In the genomic region with DNA sequence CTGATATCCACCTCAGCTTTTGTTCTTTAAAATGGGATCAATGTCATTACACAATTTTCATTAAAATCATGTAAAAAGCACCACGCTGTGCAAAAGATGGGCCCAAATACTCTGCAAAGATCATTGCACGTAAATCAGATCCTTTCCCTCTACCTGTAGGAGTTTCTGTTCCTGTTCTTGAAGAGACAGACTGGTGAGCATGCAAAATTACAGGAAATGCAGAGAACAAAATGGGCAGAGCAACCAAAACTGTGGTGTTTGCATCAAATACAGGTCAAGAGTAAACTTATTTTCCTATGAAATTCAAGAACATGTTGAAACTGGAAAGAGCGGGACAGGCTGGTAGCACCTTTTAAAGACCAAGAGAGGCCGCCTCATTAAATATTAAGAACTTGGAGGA, we compare ENCODE assay signal across 15 cellular contexts.
DNase-seq lines count a peak whose midpoint lies in the region; ATAC-seq, FAIRE-seq and TF ChIP-seq lines count a peak whose summit lies in the region.
"Had no signal": no experiment of that assay in that cellular context is flagged by ENCODE, and none has a peak within 500 bp of the region (broad histone marks: within the 10 kb centered on the region; RNA-seq: fewer than 3 reads in every experiment).

No MANE protein-coding gene starts in this region.

- TF ChIP-seq EP300 in GM12878 (IDR thresholded peaks at IDR 0.05; ENCODE audit: borderline replicate concordance in 1 of 2, control insufficient read depth in 1 of 2, low read depth in 2 of 2, low read length in 2 of 2), result 0 out of 4 replicates have a peak, but pooled peaks of 1 of the 2 experiments have one; percentile 45

- H3K4me3 ChIP-seq in GM12878, result 0 out of 2 replicates have a peak overlapping the region, but pooled peaks have one; percentile 2

- no peaks in the 10 kb centered on the region for H3K9me3 ChIP-seq in GM12878 (replicated peaks; ENCODE audit: control insufficient read depth, insufficient read depth, low read length)

- peak overlapping the region; percentile 25; the same call in 1 of the 2 replicates for H3K4me2 ChIP-seq in GM12878 (ENCODE audit: control insufficient read depth, insufficient read depth)

- TF ChIP-seq CTCF in GM12878 (IDR thresholded peaks at IDR 0.05 in 2 of 3, conservative IDR thresholded peaks at IDR 0.05 in 1 of 3; ENCODE audit: control insufficient read depth in 2 of 3, extremely low read depth in 1 of 3, insufficient read depth in 1 of 3, low read depth in 3 of 3, low read length in 3 of 3), result no peak

- TF ChIP-seq RAD21 in GM12878 (IDR thresholded peaks at IDR 0.05; ENCODE audit: insufficient read depth, low read depth, low read length), result no peak

- SMC1A ChIA-PET in GM12878 (lab: Charles Lee; ENCODE audit: uncharacterized antibody, unreplicated experiment), result no interaction called here

- no peaks in the 10 kb centered on the region for H4K20me1 ChIP-seq in GM12878 (ENCODE audit: control insufficient read depth, insufficient read depth)

- intact Hi-C loops in GM12878 (cut with micrococcal nuclease; ENCODE audit: unreplicated experiment), result no loop called here

- RAD21 ChIA-PET in GM12878 (lab: Charles Lee; ENCODE audit: unreplicated experiment), result no interaction called here

- ATAC-seq in GM18873 (IDR thresholded peaks at IDR 0.05; ENCODE audit: low FRiP score, unreplicated experiment) (peak; percentile 98), GM21619 (IDR thresholded peaks at IDR 0.05; ENCODE audit: unreplicated experiment) (peak; percentile 98), HG03097 (IDR thresholded peaks at IDR 0.05; ENCODE audit: low FRiP score, unreplicated experiment) (peak; percentile 79), GM12878 (peak; percentile 93), HG03457 (IDR thresholded peaks at IDR 0.05; ENCODE audit: unreplicated experiment) (no peak)

- no peak overlapping the region for H2AFZ ChIP-seq in GM12878 (ENCODE audit: control insufficient read depth, low read depth, low read length)

- FAIRE-seq in GM12878 (lab: Jason Lieb, UNC) (peak; percentile 38), HTR-8/SVneo (lab: Jason Lieb, UNC) (no peak)
- FAIRE-seq: kidney had no signal

- TF ChIP-seq POLR2A in GM12878 (IDR thresholded peaks at IDR 0.05; ENCODE audit: low read depth, low read length), result no peak

- in situ Hi-C loops in GM12878 (cut with MboI), result no loop called here

- WGBS in GM12878 (ENCODE audit: insufficient coverage, insufficient replicate concordance, low lambda C conversion rate, missing lambda C conversion rate), result 4% methylated on average over 4 of the region's 4 CpGs

- peaks cover 10% of the 10 kb centered on the region for H3K4me1 ChIP-seq in GM12878 (ENCODE audit: control insufficient read depth, insufficient read depth, low read length)

- no peaks in the 10 kb centered on the region for H3K79me2 ChIP-seq in GM12878 (ENCODE audit: control insufficient read depth, insufficient read depth, low read length)

- DNase-seq in GM12878 (ENCODE audit: low read depth, low spot score) (peak; percentile 59), GM03348 (ENCODE audit: low spot score) (no peak), NCI-H128 (lab: John Stamatoyannopoulos, UW; ENCODE audit: unreplicated experiment) (no peak), HTR-8/SVneo (ENCODE audit: insufficient read length, low spot score) (no peak)
- DNase-seq: activated CD4-positive, CD25-positive, alpha-beta regulatory T cell; activated naive CD4-positive, alpha-beta T cell; COR-L47; IMR-90; kidney; NCI-H2029; stimulated activated naive CD4-positive, alpha-beta T cell treated with Interleukin-2 at 50 U/mL for 16 hours had no signal

- no peaks in the 10 kb centered on the region for H3K27me3 ChIP-seq in GM12878 (replicated peaks in 1 of 2; ENCODE audit: control insufficient read depth in 2 of 2, insufficient read depth in 2 of 2, low read length in 1 of 2)

- no peak overlapping the region for H3K9ac ChIP-seq in GM12878 (ENCODE audit: control insufficient read depth, insufficient read depth, low read length)

- CTCF ChIA-PET in GM12878 (lab: Yijun Ruan, JAX), result no interaction called here

- H3K27ac ChIP-seq in GM12878 (ENCODE audit: control insufficient read depth, insufficient read depth), result no peak overlapping the region

- BruUV-seq in GM12878 (replicated peaks; lab: Mats Ljungman, UMichigan), result no TSS peak

- no peaks in the 10 kb centered on the region for H3K36me3 ChIP-seq in GM12878 (ENCODE audit: control insufficient read depth in 2 of 2, insufficient read depth in 2 of 2, low read length in 1 of 2)

- POLR2A ChIA-PET in GM12878 (lab: Charles Lee), result no interaction called here

TF ChIP-seq in GM12878, 131 proteins besides CTCF, POLR2A, EP300 and RAD21 (continues in another document):
- TF ChIP-seq PML (IDR thresholded peaks at IDR 0.05; ENCODE audit: low read length) (no peak), ZNF384 (IDR thresholded peaks at IDR 0.05; ENCODE audit: borderline replicate concordance, low read depth, low read length) (no peak), EED (IDR thresholded peaks at IDR 0.05; ENCODE audit: low read depth) (no peak), IRF4 (IDR thresholded peaks at IDR 0.05; ENCODE audit: low read depth, low read length) (peak; percentile 72; the same call in 1 of the 2 replicates), TARDBP (IDR thresholded peaks at IDR 0.05; ENCODE audit: borderline replicate concordance) (no peak), EZH2 (IDR thresholded peaks at IDR 0.05; ENCODE audit: borderline replicate concordance, control insufficient read depth, low read depth, low read length) (no peak), NFIC (IDR thresholded peaks at IDR 0.05; ENCODE audit: low read depth, low read length) (peak; percentile 46; the same call in 1 of the 2 replicates), TCF3 (IDR thresholded peaks at IDR 0.05; ENCODE audit: borderline replicate concordance, insufficient read depth, low read depth, low read length) (no peak)
- TF ChIP-seq, protein P1, sequence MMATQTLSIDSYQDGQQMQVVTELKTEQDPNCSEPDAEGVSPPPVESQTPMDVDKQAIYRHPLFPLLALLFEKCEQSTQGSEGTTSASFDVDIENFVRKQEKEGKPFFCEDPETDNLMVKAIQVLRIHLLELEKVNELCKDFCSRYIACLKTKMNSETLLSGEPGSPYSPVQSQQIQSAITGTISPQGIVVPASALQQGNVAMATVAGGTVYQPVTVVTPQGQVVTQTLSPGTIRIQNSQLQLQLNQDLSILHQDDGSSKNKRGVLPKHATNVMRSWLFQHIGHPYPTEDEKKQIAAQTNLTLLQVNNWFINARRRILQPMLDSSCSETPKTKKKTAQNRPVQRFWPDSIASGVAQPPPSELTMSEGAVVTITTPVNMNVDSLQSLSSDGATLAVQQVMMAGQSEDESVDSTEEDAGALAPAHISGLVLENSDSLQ (IDR thresholded peaks at IDR 0.05), result peak; percentile 60; the same call in 1 of the 2 replicates
- TF ChIP-seq, protein P2, sequence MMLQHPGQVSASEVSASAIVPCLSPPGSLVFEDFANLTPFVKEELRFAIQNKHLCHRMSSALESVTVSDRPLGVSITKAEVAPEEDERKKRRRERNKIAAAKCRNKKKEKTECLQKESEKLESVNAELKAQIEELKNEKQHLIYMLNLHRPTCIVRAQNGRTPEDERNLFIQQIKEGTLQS (IDR thresholded peaks at IDR 0.05; ENCODE audit: borderline replicate concordance, extremely low read depth, low read depth, low read length), result no peak
- TF ChIP-seq, protein P3, sequence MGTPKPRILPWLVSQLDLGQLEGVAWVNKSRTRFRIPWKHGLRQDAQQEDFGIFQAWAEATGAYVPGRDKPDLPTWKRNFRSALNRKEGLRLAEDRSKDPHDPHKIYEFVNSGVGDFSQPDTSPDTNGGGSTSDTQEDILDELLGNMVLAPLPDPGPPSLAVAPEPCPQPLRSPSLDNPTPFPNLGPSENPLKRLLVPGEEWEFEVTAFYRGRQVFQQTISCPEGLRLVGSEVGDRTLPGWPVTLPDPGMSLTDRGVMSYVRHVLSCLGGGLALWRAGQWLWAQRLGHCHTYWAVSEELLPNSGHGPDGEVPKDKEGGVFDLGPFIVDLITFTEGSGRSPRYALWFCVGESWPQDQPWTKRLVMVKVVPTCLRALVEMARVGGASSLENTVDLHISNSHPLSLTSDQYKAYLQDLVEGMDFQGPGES (IDR thresholded peaks at IDR 0.05), result no peak
- TF ChIP-seq, protein P4, sequence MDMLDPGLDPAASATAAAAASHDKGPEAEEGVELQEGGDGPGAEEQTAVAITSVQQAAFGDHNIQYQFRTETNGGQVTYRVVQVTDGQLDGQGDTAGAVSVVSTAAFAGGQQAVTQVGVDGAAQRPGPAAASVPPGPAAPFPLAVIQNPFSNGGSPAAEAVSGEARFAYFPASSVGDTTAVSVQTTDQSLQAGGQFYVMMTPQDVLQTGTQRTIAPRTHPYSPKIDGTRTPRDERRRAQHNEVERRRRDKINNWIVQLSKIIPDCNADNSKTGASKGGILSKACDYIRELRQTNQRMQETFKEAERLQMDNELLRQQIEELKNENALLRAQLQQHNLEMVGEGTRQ (IDR thresholded peaks at IDR 0.05; ENCODE audit: borderline replicate concordance, low read depth, low read length), result no peak
- TF ChIP-seq, protein P5, sequence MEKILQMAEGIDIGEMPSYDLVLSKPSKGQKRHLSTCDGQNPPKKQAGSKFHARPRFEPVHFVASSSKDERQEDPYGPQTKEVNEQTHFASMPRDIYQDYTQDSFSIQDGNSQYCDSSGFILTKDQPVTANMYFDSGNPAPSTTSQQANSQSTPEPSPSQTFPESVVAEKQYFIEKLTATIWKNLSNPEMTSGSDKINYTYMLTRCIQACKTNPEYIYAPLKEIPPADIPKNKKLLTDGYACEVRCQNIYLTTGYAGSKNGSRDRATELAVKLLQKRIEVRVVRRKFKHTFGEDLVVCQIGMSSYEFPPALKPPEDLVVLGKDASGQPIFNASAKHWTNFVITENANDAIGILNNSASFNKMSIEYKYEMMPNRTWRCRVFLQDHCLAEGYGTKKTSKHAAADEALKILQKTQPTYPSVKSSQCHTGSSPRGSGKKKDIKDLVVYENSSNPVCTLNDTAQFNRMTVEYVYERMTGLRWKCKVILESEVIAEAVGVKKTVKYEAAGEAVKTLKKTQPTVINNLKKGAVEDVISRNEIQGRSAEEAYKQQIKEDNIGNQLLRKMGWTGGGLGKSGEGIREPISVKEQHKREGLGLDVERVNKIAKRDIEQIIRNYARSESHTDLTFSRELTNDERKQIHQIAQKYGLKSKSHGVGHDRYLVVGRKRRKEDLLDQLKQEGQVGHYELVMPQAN (conservative IDR thresholded peaks at IDR 0.05), result no peak
- TF ChIP-seq, protein P6, sequence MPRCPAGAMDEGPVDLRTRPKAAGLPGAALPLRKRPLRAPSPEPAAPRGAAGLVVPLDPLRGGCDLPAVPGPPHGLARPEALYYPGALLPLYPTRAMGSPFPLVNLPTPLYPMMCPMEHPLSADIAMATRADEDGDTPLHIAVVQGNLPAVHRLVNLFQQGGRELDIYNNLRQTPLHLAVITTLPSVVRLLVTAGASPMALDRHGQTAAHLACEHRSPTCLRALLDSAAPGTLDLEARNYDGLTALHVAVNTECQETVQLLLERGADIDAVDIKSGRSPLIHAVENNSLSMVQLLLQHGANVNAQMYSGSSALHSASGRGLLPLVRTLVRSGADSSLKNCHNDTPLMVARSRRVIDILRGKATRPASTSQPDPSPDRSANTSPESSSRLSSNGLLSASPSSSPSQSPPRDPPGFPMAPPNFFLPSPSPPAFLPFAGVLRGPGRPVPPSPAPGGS (IDR thresholded peaks at IDR 0.05; ENCODE audit: borderline replicate concordance, insufficient read depth, low read depth, low read length, poor library complexity, severe bottlenecking), result no peak
